ENCODE assay signal across 2 cellular contexts in the genomic region with DNA sequence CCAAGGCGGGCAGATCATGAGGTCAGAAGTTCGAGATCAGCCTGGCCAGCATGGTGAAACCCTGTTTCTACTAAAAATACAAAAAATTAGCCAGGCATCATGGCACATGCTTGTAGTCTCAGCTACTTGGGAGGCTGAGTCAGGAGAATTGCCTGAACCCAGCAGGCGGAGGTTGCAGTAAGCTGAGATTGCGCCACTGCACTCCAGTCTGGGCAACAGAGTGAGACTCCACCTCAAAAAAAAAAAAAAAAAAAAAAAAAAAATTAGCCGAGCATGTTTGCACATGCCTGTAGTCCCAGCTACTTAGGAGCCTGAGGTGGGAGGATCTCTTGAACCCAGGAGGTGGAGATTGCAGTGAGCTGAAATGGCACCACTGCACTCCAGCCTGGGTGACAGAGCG.
TF ChIP-seq lines count a peak whose summit lies in the region.

No MANE protein-coding gene starts in this region.

TF ChIP-seq in HEK293T, 16 proteins besides CTCF, POLR2A, EP300 and RAD21:
- TF ChIP-seq ZNF384 (IDR thresholded peaks at IDR 0.05) = peak; percentile 85

TF ChIP-seq in HepG2, 621 proteins besides CTCF, POLR2A, EP300 and RAD21:
- 0 out of 2 replicates have a peak, but pooled peaks have one; percentile 71 for TF ChIP-seq TP53 (CRISPR knock-in tag; conservative IDR thresholded peaks at IDR 0.05)
- peak; percentile 69; the same call in 1 of the 2 replicates for TF ChIP-seq ZMYM2 (CRISPR knock-in tag; IDR thresholded peaks at IDR 0.05)
- TF ChIP-seq ZNF362 (CRISPR knock-in tag; IDR thresholded peaks at IDR 0.05; ENCODE audit: borderline replicate concordance) = peak; percentile 89
- TF ChIP-seq KDM1A (CRISPR knock-in tag; IDR thresholded peaks at IDR 0.05) = peak; percentile 61; the same call in 1 of the 2 replicates
- peak; percentile 42; the same call in 1 of the 2 replicates for TF ChIP-seq HOXA3 (CRISPR knock-in tag; IDR thresholded peaks at IDR 0.05)
- peak; percentile 41; the same call in 1 of the 2 replicates for TF ChIP-seq CEBPG (CRISPR knock-in tag; IDR thresholded peaks at IDR 0.05)
- peak; percentile 64; the same call in 1 of the 2 replicates for TF ChIP-seq ZMYM3 (CRISPR knock-in tag; IDR thresholded peaks at IDR 0.05)
- peak; percentile 66 for TF ChIP-seq ZBTB33 (CRISPR knock-in tag; IDR thresholded peaks at IDR 0.05)
- TF ChIP-seq GFI1 (CRISPR knock-in tag; IDR thresholded peaks at IDR 0.05; ENCODE audit: borderline replicate concordance) = peak; percentile 89
- peak; percentile 96 for TF ChIP-seq ZNF121 (CRISPR knock-in tag; IDR thresholded peaks at IDR 0.05)
- TF ChIP-seq, protein P1, sequence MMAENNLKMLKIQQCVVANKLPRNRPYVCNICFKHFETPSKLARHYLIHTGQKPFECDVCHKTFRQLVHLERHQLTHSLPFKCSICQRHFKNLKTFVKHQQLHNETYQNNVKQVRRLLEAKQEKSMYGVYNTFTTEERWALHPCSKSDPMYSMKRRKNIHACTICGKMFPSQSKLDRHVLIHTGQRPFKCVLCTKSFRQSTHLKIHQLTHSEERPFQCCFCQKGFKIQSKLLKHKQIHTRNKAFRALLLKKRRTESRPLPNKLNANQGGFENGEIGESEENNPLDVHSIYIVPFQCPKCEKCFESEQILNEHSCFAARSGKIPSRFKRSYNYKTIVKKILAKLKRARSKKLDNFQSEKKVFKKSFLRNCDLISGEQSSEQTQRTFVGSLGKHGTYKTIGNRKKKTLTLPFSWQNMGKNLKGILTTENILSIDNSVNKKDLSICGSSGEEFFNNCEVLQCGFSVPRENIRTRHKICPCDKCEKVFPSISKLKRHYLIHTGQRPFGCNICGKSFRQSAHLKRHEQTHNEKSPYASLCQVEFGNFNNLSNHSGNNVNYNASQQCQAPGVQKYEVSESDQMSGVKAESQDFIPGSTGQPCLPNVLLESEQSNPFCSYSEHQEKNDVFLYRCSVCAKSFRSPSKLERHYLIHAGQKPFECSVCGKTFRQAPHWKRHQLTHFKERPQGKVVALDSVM (CRISPR knock-in tag; IDR thresholded peaks at IDR 0.05) = peak; percentile 98
